In the genomic region with DNA sequence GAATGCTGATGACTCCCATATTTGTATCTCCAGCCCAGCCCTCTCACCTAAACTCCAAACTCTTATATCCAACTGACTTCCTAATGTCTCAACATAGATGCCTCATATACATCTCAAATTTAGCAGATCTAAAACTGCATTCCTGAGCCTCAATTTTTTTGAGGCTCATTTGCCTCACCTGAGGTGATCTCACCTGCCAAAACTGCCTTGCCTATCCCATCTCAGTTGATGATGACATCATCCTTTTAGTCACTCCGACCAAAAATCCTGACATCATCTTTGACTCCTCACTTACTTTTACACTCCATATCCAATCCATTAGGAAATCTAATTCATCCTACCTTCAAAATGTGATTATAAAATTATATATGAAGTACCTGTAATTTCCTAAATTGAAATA, we compare ENCODE assay signal across 23 cellular contexts. TPM values are rescaled to one million over a fixed set of nuclear protein-coding genes. Genes with fewer than 3 reads are reported as not detected.
"Had no signal": no experiment of that assay in that cellular context is flagged by ENCODE, and none has a peak within 500 bp of the region (broad histone marks: within the 10 kb centered on the region; RNA-seq: fewer than 3 reads in every experiment).

No MANE protein-coding gene starts in this region.

- H3K27ac Mint-ChIP-seq: activated naive CD4-positive, alpha-beta T cell treated with anti-CD3 and anti-CD28 coated beads for 36 hours; activated naive CD8-positive, alpha-beta T cell treated with anti-CD3 and anti-CD28 coated beads for 36 hours; activated T-helper 17 cell treated with anti-CD3 and anti-CD28 coated beads, Interleukin-2, amount 50 U/mL, for 72 hours; T-helper 1 cell treated with Interleukin-12 subunit alpha and Interleukin-12 subunit beta and Interleukin-4 antibody, amounts not matched to agents 30 μg/mL and 1 μg/mL, for 36 hours; WTC11 had no signal

- H3K27me3 ChIP-seq: brain microvascular endothelial cell had no signal

- H3K36me3 Mint-ChIP-seq: activated naive CD8-positive, alpha-beta T cell treated with anti-CD3 and anti-CD28 coated beads for 36 hours; WTC11 had no signal

- H3K27ac ChIP-seq: brain microvascular endothelial cell, SK-N-MC had no signal

- H3K4me1 Mint-ChIP-seq: activated T-helper 17 cell treated with anti-CD3 and anti-CD28 coated beads, Interleukin-2, amount 50 U/mL, for 72 hours; WTC11 had no signal

- H3K4me3 Mint-ChIP-seq: activated naive CD4-positive, alpha-beta T cell treated with anti-CD3 and anti-CD28 coated beads for 36 hours; activated naive CD8-positive, alpha-beta T cell treated with anti-CD3 and anti-CD28 coated beads for 36 hours; activated T-cell treated with anti-CD3 and anti-CD28 coated beads, Interleukin-2, amount 50 U/mL, for 4 hours; activated T-helper 17 cell treated with anti-CD3 and anti-CD28 coated beads, Interleukin-2, amount 50 U/mL, for 72 hours; T-helper 1 cell treated with Interleukin-12 subunit alpha and Interleukin-12 subunit beta and Interleukin-4 antibody, amounts not matched to agents 30 μg/mL and 1 μg/mL, for 36 hours; WTC11 had no signal

- ATAC-seq: activated T-cell treated with anti-CD3 and anti-CD28 coated beads, Interleukin-2, amount 50 U/mL, for 4 hours; activated T-helper 17 cell treated with anti-CD3 and anti-CD28 coated beads, Interleukin-2, amount 50 U/mL, for 72 hours; Right ventricle myocardium inferior; WTC11 had no signal

- H3K36me3 ChIP-seq: brain microvascular endothelial cell had no signal

- DNase-seq: activated CD4-positive, alpha-beta T cell treated with anti-CD3 and anti-CD28 coated beads for 48 hours; activated CD4-positive, alpha-beta T cell treated with anti-CD3 and anti-CD28 coated beads, Interleukin-2, amount 50 U/mL, for 48 hours; activated CD4-positive, CD25-positive, alpha-beta regulatory T cell treated with anti-CD3 and anti-CD28 coated beads, Interleukin-2, amount 50 U/mL, for 72 hours; activated CD8-positive, alpha-beta memory T cell treated with anti-CD3 and anti-CD28 coated beads for 24 hours; activated gamma-delta T cell; activated naive CD4-positive, alpha-beta T cell treated with anti-CD3 and anti-CD28 coated beads for 36 hours; activated naive CD8-positive, alpha-beta T cell treated with anti-CD3 and anti-CD28 coated beads for 36 hours; activated T-cell treated with anti-CD3 and anti-CD28 coated beads, Interleukin-2, amount 50 U/mL, for 4 hours; brain microvascular endothelial cell; MM.1S; NCI-H1105; NCI-H1436; NCI-H1694 treated with DMSO at 0.1 percent for 48 hours; NCI-H2081; NCI-H446; SW 1271 had no signal

- H3K4me3 ChIP-seq: SK-N-MC had no signal

- H3K9me3 Mint-ChIP-seq: activated naive CD4-positive, alpha-beta T cell treated with anti-CD3 and anti-CD28 coated beads for 36 hours; activated naive CD8-positive, alpha-beta T cell treated with anti-CD3 and anti-CD28 coated beads for 36 hours; activated T-cell treated with anti-CD3 and anti-CD28 coated beads, Interleukin-2, amount 50 U/mL, for 4 hours; activated T-helper 17 cell treated with anti-CD3 and anti-CD28 coated beads, Interleukin-2, amount 50 U/mL, for 72 hours; T-helper 1 cell treated with Interleukin-12 subunit alpha and Interleukin-12 subunit beta and Interleukin-4 antibody, amounts not matched to agents 30 μg/mL and 1 μg/mL, for 36 hours; WTC11 had no signal

RNA-seq across cellular contexts. Expression of a gene that starts 25.6 kb away (rescaled TPM):
- total RNA-seq: activated naive CD4-positive, alpha-beta T cell treated with anti-CD3 and anti-CD28 coated beads for 36 hours; activated naive CD8-positive, alpha-beta T cell treated with anti-CD3 and anti-CD28 coated beads for 36 hours; activated T-helper 17 cell treated with anti-CD3 and anti-CD28 coated beads, Interleukin-2, amount 50 U/mL, for 72 hours had no signal

RNA-seq across cellular contexts. Expression of a gene that starts 26.6 kb away (rescaled TPM):
- total RNA-seq: activated naive CD4-positive, alpha-beta T cell treated with anti-CD3 and anti-CD28 coated beads for 36 hours; activated naive CD8-positive, alpha-beta T cell treated with anti-CD3 and anti-CD28 coated beads for 36 hours; activated T-helper 17 cell treated with anti-CD3 and anti-CD28 coated beads, Interleukin-2, amount 50 U/mL, for 72 hours; cardiac septum; cerebellum; Right ventricle myocardium inferior had no signal

RNA-seq across cellular contexts. Expression of a gene that starts 28.1 kb away (rescaled TPM):
- total RNA-seq: cardiac septum, cerebellum, Right ventricle myocardium inferior had no signal

RNA-seq across cellular contexts. Expression of a gene that starts 58.8 kb away (rescaled TPM):
- total RNA-seq: activated naive CD4-positive, alpha-beta T cell treated with anti-CD3 and anti-CD28 coated beads for 36 hours; activated naive CD8-positive, alpha-beta T cell treated with anti-CD3 and anti-CD28 coated beads for 36 hours; activated T-cell treated with anti-CD3 and anti-CD28 coated beads, Interleukin-2, amount 50 U/mL, for 4 hours; activated T-helper 17 cell treated with anti-CD3 and anti-CD28 coated beads, Interleukin-2, amount 50 U/mL, for 72 hours; cardiac septum; cerebellum; Right ventricle myocardium inferior; WTC11 had no signal
